Comparison of ENCODE assay signal across 1 cellular context in genomic region chr15:41230345-41230649, GRCh38.
TF ChIP-seq lines count a peak whose summit lies in the region.

No MANE protein-coding gene starts in this region.

TF ChIP-seq in GM23338, 12 proteins besides CTCF, POLR2A, EP300 and RAD21 (continued from another document):
- TF ChIP-seq REST (IDR thresholded peaks at IDR 0.05; ENCODE audit: unreplicated experiment) (no peak), ZNF462 (CRISPR knock-in tag; IDR thresholded peaks at IDR 0.05) (no peak), EZH2 (IDR thresholded peaks at IDR 0.05; ENCODE audit: low read depth, unreplicated experiment) (no peak), ZNF331 (CRISPR knock-in tag; IDR thresholded peaks at IDR 0.05; ENCODE audit: low read depth) (no peak)
